In the genomic region with DNA sequence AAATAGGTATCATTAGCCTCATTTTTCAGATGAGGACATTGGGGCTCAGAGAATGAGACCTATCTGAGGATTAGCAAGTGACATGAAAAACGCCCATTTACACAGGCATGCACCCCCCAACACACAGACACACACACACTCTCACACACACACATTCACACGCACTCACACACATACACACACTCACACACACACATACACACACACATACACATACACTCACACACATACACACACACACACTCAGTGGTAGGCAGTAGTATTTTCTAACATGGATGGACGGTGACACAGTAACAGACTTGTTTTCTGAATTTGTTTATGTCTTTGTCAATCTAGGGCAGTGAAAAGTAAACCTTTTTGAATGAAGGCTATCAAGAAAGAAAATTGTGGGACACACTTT, we compare ENCODE assay signal across 26 cellular contexts. TPM values are rescaled to one million over a fixed set of nuclear protein-coding genes. Genes with fewer than 3 reads are reported as not detected.
"Had no signal": no experiment of that assay in that cellular context is flagged by ENCODE, and none has a peak within 500 bp of the region (broad histone marks: within the 10 kb centered on the region; RNA-seq: fewer than 3 reads in every experiment).

No MANE protein-coding gene starts in this region.

- H3K9me3 ChIP-seq: SJSA1 had no signal

- ATAC-seq: T-cell had no signal

- FAIRE-seq: RCC 7860 had no signal

- DNase-seq: KBM-7, MV-4-11, NCI-H1048, NCI-H1105, NCI-H1417 treated with DMSO at 0.1 percent for 48 hours, NCI-H146, NCI-H1694 treated with DMSO at 0.1 percent for 48 hours, NCI-H1930, NCI-H2081 treated with DMSO at 0.1 percent for 48 hours, NCI-H2171, NCI-H226, NCI-H446, NCI-H510A, NCI-H524 treated with DMSO at 0.1 percent for 48 hours, NCI-H69, NCI-H774, Right ventricle myocardium superior, RPMI8226, SIG-M5, SW 1271, T-cell had no signal

- H3K36me3 ChIP-seq: SJSA1 had no signal

- H3K27ac ChIP-seq: SJSA1, SK-N-MC had no signal

- H3K4me1 ChIP-seq: SJSA1 had no signal

- H3K4me3 ChIP-seq: SJSA1, SK-N-MC had no signal

RNA-seq across cellular contexts. Expression of gene DGKI, which starts 21.3 kb away (rescaled TPM):
- total RNA-seq: HT-29, T-cell had no signal
- polyA plus RNA-seq: IgD-negative memory B cell had no signal
